Comparison of ENCODE assay signal across 15 cellular contexts in genomic region chr3:167422396-167422795, GRCh38. TPM values are rescaled to one million over a fixed set of nuclear protein-coding genes. Genes with fewer than 3 reads are reported as not detected.
"Had no signal": no experiment of that assay in that cellular context is flagged by ENCODE, and none has a peak within 500 bp of the region (broad histone marks: within the 10 kb centered on the region; RNA-seq: fewer than 3 reads in every experiment).

No MANE protein-coding gene starts in this region.

RNA-seq across cellular contexts. Expression of gene ZBBX, which starts 42.3 kb away (rescaled TPM):
- total RNA-seq: activated B cell treated with CpG ODN at 0.5 μM for 24 hours; activated CD4-positive, alpha-beta memory T cell treated with anti-CD3 and anti-CD28 coated beads for 36 hours; activated CD4-positive, alpha-beta memory T cell treated with anti-CD3 and anti-CD28 coated beads, Interleukin-2, amount 10 ng/mL, durations not matched to agents 7 days and 5 days; activated CD4-positive, alpha-beta T cell treated with anti-CD3 and anti-CD28 coated beads for 36 hours; activated CD4-positive, alpha-beta T cell treated with anti-CD3 and anti-CD28 coated beads, Interleukin-2, amount 10 ng/mL, durations not matched to agents 24 days and 14 days; activated CD4-positive, alpha-beta T cell treated with anti-CD3 and anti-CD28 coated beads, Interleukin-2, amount 10 ng/mL, durations not matched to agents 7 days and 5 days; activated CD8-positive, alpha-beta memory T cell treated with anti-CD3 and anti-CD28 coated beads for 36 hours; activated CD8-positive, alpha-beta memory T cell treated with anti-CD3 and anti-CD28 coated beads, Interleukin-2, amount 10 ng/mL, durations not matched to agents 7 days and 5 days; activated CD8-positive, alpha-beta T cell treated with anti-CD3 and anti-CD28 coated beads for 36 hours; activated CD8-positive, alpha-beta T cell treated with anti-CD3 and anti-CD28 coated beads, Interleukin-2, amount 10 ng/mL, durations not matched to agents 7 days and 5 days; T-cell; T-helper 1 cell treated with Interleukin-12 subunit alpha and Interleukin-12 subunit beta and Interleukin-4 antibody, amounts not matched to agents 30 ng/mL and 1 ng/mL, for 36 hours; T-helper 17 cell; T-helper 2 cell treated with Interferon-gamma antibody and Interleukin-4, amounts not matched to agents 100 ng/mL and 5 ng/mL, for 36 hours had no signal

RNA-seq across cellular contexts. Expression of gene SERPINI2, which starts 51.4 kb away (rescaled TPM):
- total RNA-seq: activated B cell treated with CpG ODN at 0.5 μM for 24 hours; activated CD4-positive, alpha-beta memory T cell treated with anti-CD3 and anti-CD28 coated beads for 36 hours; activated CD4-positive, alpha-beta memory T cell treated with anti-CD3 and anti-CD28 coated beads, Interleukin-2, amount 10 ng/mL, durations not matched to agents 7 days and 5 days; activated CD4-positive, alpha-beta T cell treated with anti-CD3 and anti-CD28 coated beads for 36 hours; activated CD4-positive, alpha-beta T cell treated with anti-CD3 and anti-CD28 coated beads, Interleukin-2, amount 10 ng/mL, durations not matched to agents 24 days and 14 days; activated CD4-positive, alpha-beta T cell treated with anti-CD3 and anti-CD28 coated beads, Interleukin-2, amount 10 ng/mL, durations not matched to agents 7 days and 5 days; activated CD8-positive, alpha-beta memory T cell treated with anti-CD3 and anti-CD28 coated beads for 36 hours; activated CD8-positive, alpha-beta memory T cell treated with anti-CD3 and anti-CD28 coated beads, Interleukin-2, amount 10 ng/mL, durations not matched to agents 7 days and 5 days; activated CD8-positive, alpha-beta T cell treated with anti-CD3 and anti-CD28 coated beads for 36 hours; activated CD8-positive, alpha-beta T cell treated with anti-CD3 and anti-CD28 coated beads, Interleukin-2, amount 10 ng/mL, durations not matched to agents 7 days and 5 days; T-helper 1 cell treated with Interleukin-12 subunit alpha and Interleukin-12 subunit beta and Interleukin-4 antibody, amounts not matched to agents 30 ng/mL and 1 ng/mL, for 36 hours; T-helper 17 cell; T-helper 2 cell treated with Interferon-gamma antibody and Interleukin-4, amounts not matched to agents 100 ng/mL and 5 ng/mL, for 36 hours; WTC11 had no signal
